ENCODE assay signal across 7 cellular contexts in genomic region chr3:9500108-9501050, GRCh38. TPM values are rescaled to one million over a fixed set of nuclear protein-coding genes. Genes with fewer than 3 reads are reported as not detected.
DNase-seq lines count a peak whose midpoint lies in the region; ATAC-seq and TF ChIP-seq lines count a peak whose summit lies in the region.

No MANE protein-coding gene starts in this region.

- no peak overlapping the region for H3K27ac ChIP-seq in KMS-11
- no peak overlapping the region for H3K27ac ChIP-seq in coronary artery
- no peak overlapping the region for H3K27ac ChIP-seq in lower lobe of right lung

- H3K36me3 ChIP-seq in KMS-11 (ENCODE audit: insufficient read depth) (no peaks in the 10 kb centered on the region), lower lobe of right lung (no peaks in the 10 kb centered on the region)

- no peak overlapping the region for H3K4me2 ChIP-seq in KMS-11

- H3K9me3 ChIP-seq in lower lobe of right lung, result no peaks in the 10 kb centered on the region

- H4K20me1 ChIP-seq in KMS-11 (ENCODE audit: insufficient read depth), result no peaks in the 10 kb centered on the region

- intact Hi-C loops in lower lobe of right lung (cut with DNase I), result no loop called here

- H3K27me3 ChIP-seq in KMS-11 (ENCODE audit: insufficient read depth, low read depth), result no peaks in the 10 kb centered on the region
- peaks cover 27% of the 10 kb centered on the region for H3K27me3 ChIP-seq in lower lobe of right lung (ENCODE audit: low read depth)

- ATAC-seq in GM18505 (IDR thresholded peaks at IDR 0.05; ENCODE audit: unreplicated experiment) (peak; percentile 73), lower lobe of right lung (peak; percentile 72 to 77)

- H3K4me1 ChIP-seq in KMS-11 (ENCODE audit: low read depth, poor library complexity, severe bottlenecking), result no peaks in the 10 kb centered on the region
- peaks cover 10% of the 10 kb centered on the region for H3K4me1 ChIP-seq in lower lobe of right lung

- no peak for TF ChIP-seq POLR2A in GM18505 (IDR thresholded peaks at IDR 0.05; ENCODE audit: borderline replicate concordance, extremely low read depth, insufficient read depth, insufficient read length)

- no peaks in the 10 kb centered on the region for H3K79me2 ChIP-seq in KMS-11 (ENCODE audit: insufficient read depth, low read depth)

- H3K9ac ChIP-seq in KMS-11, result no peak overlapping the region

- H3K4me3 ChIP-seq in KMS-11 (IDR thresholded peaks at IDR 0.05; ENCODE audit: insufficient read depth, low read depth, low read length) (no peak overlapping the region), coronary artery (peak overlapping the region; percentile 55), lower lobe of right lung (no peak overlapping the region)

- H2AFZ ChIP-seq in KMS-11 (ENCODE audit: low read depth), result no peak overlapping the region

- DNase-seq in activated CD4-positive, CD25-positive, alpha-beta regulatory T cell treated with anti-CD3 and anti-CD28 coated beads, Interleukin-2, amount 50 U/mL, for 72 hours, result peak; percentile 69
- DNase-seq in coronary artery (ENCODE audit: low spot score), result no peak
- DNase-seq in lower lobe of right lung, result peak; percentile 67
- peak; percentile 52 for DNase-seq in stimulated activated CD8-positive, alpha-beta memory T cell treated with anti-CD3 and anti-CD28 coated beads, Interleukin-4, amount 100 ng/mL, for 24 hours (ENCODE audit: low read depth)
- no peak for DNase-seq in middle frontal gyrus (ENCODE audit: extremely low spot score, low spot score)

- TF ChIP-seq CTCF in KMS-11 (conservative IDR thresholded peaks at IDR 0.05; ENCODE audit: low read depth, low read length), result 0 out of 2 replicates have a peak, but pooled peaks have one; percentile 13
- TF ChIP-seq CTCF in coronary artery (IDR thresholded peaks at IDR 0.05), result peak; percentile 34
- peak; percentile 64 for TF ChIP-seq CTCF in lower lobe of right lung (IDR thresholded peaks at IDR 0.05)

RNA-seq across cellular contexts. Expression of gene LHFPL4, which starts 53.2 kb away (rescaled TPM):
- total RNA-seq in lower lobe of right lung, result not detected

Comparison
In these comparisons a context has a peak if more than half of its experiments do, and no peak if none do; other contexts are left out.
1. CTCF ChIP-seq: peak in every context shown above with its lines; median percentile 64 in lower lobe of right lung; 34 in coronary artery; 13 in KMS-11.
2. DNase-seq: peak in activated CD4-positive, CD25-positive, alpha-beta regulatory T cell treated with anti-CD3 and anti-CD28 coated beads, Interleukin-2, amount 50 U/mL, for 72 hours (single experiment), lower lobe of right lung (single experiment) and stimulated activated CD8-positive, alpha-beta memory T cell treated with anti-CD3 and anti-CD28 coated beads, Interleukin-4, amount 100 ng/mL, for 24 hours (single experiment); none in coronary artery (single experiment) and middle frontal gyrus (single experiment).